Comparison of ENCODE assay signal across 1 cellular context in genomic region chr15:74442604-74443003, GRCh38.
TF ChIP-seq lines count a peak whose summit lies in the region.

No MANE protein-coding gene starts in this region.

TF ChIP-seq in IMR-90, 13 proteins besides CTCF, POLR2A, EP300 and RAD21:
- TF ChIP-seq CEBPB (IDR thresholded peaks at IDR 0.05; ENCODE audit: low read depth, low read length): no peak
- no peak for TF ChIP-seq MAFK (IDR thresholded peaks at IDR 0.05; ENCODE audit: low read depth, low read length)
- TF ChIP-seq RCOR1 (IDR thresholded peaks at IDR 0.05; ENCODE audit: insufficient replicate concordance, low read length): no peak
- no peak for TF ChIP-seq RFX5 (IDR thresholded peaks at IDR 0.05; ENCODE audit: low read depth, low read length)
- no peak for TF ChIP-seq FOS (IDR thresholded peaks at IDR 0.05; ENCODE audit: low read depth, low read length)
- TF ChIP-seq SMC3 (IDR thresholded peaks at IDR 0.05; ENCODE audit: low read depth, low read length): no peak
- no peak for TF ChIP-seq MAZ (IDR thresholded peaks at IDR 0.05; ENCODE audit: borderline replicate concordance, low read depth, low read length)
- no peak for TF ChIP-seq MXI1 (IDR thresholded peaks at IDR 0.05; ENCODE audit: borderline replicate concordance, low read depth, low read length)
- TF ChIP-seq CHD1 (IDR thresholded peaks at IDR 0.05; ENCODE audit: low read depth, low read length): no peak
- TF ChIP-seq USF2 (IDR thresholded peaks at IDR 0.05; ENCODE audit: low read depth, low read length): no peak
- no peak for TF ChIP-seq NFE2L2 (IDR thresholded peaks at IDR 0.05; ENCODE audit: low read depth, low read length)
- TF ChIP-seq ELK1 (IDR thresholded peaks at IDR 0.05; ENCODE audit: borderline replicate concordance, low read depth, low read length): no peak
- TF ChIP-seq BHLHE40 (IDR thresholded peaks at IDR 0.05; ENCODE audit: low read depth, low read length): no peak
